15 cellular contexts compared by ENCODE assay signal in the genomic region with DNA sequence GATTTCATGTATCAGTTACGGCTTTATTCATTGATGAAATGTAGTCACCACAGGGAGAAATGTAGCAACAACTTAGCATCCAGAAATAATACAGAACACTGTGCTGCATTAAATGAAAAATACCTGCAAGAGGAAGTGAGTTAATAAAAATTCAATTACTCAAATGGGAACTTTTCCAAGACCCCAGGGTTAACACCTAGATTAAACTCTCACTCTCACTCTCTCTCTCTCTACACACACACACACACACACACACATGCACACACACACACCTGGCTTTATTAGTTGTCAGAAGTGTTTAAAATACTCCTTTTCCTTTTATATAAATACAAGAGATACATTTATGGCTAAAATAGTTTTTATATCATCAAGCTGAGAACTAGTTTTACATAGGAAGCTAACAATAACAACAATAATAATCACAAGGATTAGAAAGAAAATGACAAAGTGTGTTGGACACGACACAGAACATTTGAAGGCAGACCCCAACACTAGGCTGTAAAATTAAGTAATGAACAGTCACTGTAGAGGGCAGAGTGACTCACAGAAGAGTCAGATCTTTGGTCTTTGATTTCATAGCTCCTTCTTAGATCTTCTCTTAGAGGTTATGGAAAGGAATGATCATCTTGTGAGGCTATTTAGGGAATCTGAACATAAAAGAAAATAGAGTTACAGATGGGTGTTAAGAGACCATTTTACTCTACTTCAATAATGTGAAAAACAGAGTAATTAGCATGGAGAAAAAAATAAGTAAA.
DNase-seq lines count a peak whose midpoint lies in the region; ATAC-seq and TF ChIP-seq lines count a peak whose summit lies in the region.
"Had no signal": no experiment of that assay in that cellular context is flagged by ENCODE, and none has a peak within 500 bp of the region (broad histone marks: within the 10 kb centered on the region; RNA-seq: fewer than 3 reads in every experiment).

No MANE protein-coding gene starts in this region.

- peaks cover 15 to 49% of the 10 kb centered on the region in 2 experiments; a peak in 2 of 4 replicates for H3K4me1 ChIP-seq in HCT116 (ENCODE audit: control insufficient read depth in 1 of 2, insufficient read depth in 2 of 2, low read length in 2 of 2)
- H3K4me1 ChIP-seq in SJSA1 (replicated peaks) = peaks cover 28% of the 10 kb centered on the region
- no peaks in the 10 kb centered on the region for H3K4me1 ChIP-seq in prostate gland (replicated peaks)

- no peak overlapping the region for H2AFZ ChIP-seq in HCT116 (ENCODE audit: low read depth, low read length, poor library complexity, severe bottlenecking)

- no peaks in the 10 kb centered on the region for H3K9me2 ChIP-seq in HCT116 (ENCODE audit: insufficient read depth)

- POLR2A ChIA-PET in HCT116 (lab: Charles Lee) = no interaction called here

- H3K9me3 ChIP-seq in HCT116 (ENCODE audit: control insufficient read depth in 1 of 2, insufficient read depth in 1 of 2, low read depth in 1 of 2, low read length in 2 of 2) = no peaks in the 10 kb centered on the region
- H3K9me3 ChIP-seq in SJSA1 (replicated peaks) = no peaks in the 10 kb centered on the region
- no peaks in the 10 kb centered on the region for H3K9me3 ChIP-seq in prostate gland

- intact Hi-C loops in HCT116 (cut with micrococcal nuclease) = no loop called here
- intact Hi-C loops in prostate gland (cut with DNase I) = no loop called here

- CTCF ChIA-PET in HCT116 (lab: Charles Lee) = no interaction called here

- H3K4me2 ChIP-seq in HCT116 (ENCODE audit: low read length) = peak overlapping the region; percentile 53

- TF ChIP-seq CTCF in HCT116 (IDR thresholded peaks at IDR 0.05 in 2 of 3, conservative IDR thresholded peaks at IDR 0.05 in 1 of 3; ENCODE audit: borderline replicate concordance in 1 of 3, insufficient read depth in 1 of 3, low read depth in 2 of 3, low read length in 2 of 3) (no peak), fibroblast of pulmonary artery (IDR thresholded peaks at IDR 0.05; ENCODE audit: low read length, missing control alignments) (no peak), prostate gland (IDR thresholded peaks at IDR 0.05) (no peak)

- 0 out of 4 replicates have a peak overlapping the region, but pooled peaks of 1 of the 2 experiments have one; percentile 15 for H3K4me3 ChIP-seq in HCT116 (replicated peaks in 1 of 2; ENCODE audit: low read depth in 1 of 2, low read length in 2 of 2)
- no peak overlapping the region for H3K4me3 ChIP-seq in SJSA1
- no peak overlapping the region for H3K4me3 ChIP-seq in fibroblast of pulmonary artery (replicated peaks; ENCODE audit: low read depth, low read length)
- no peak overlapping the region for H3K4me3 ChIP-seq in prostate gland

- H3K27ac ChIP-seq in HCT116 (ENCODE audit: low read depth, low read length) (peak overlapping the region; percentile 47; the same call in 1 of the 2 replicates), SJSA1 (peak overlapping the region; percentile 35), prostate gland (no peak overlapping the region)

- TF ChIP-seq RAD21 in HCT116 (IDR thresholded peaks at IDR 0.05; ENCODE audit: low read depth) = peak; percentile 6; the same call in 1 of the 2 replicates

- H3K79me2 ChIP-seq in HCT116 (ENCODE audit: insufficient read depth, low read length) = no peaks in the 10 kb centered on the region

- RAD21 ChIA-PET in HCT116 (lab: Charles Lee; ENCODE audit: low non-redundant PET in 1 of 2, low total read pairs in 2 of 2, uncharacterized antibody in 2 of 2, unreplicated experiment in 2 of 2) = no interaction called here

- DNase-seq in HCT116 (ENCODE audit: low read depth, low spot score) = peak; percentile 55
- peak in 1 of 2 experiments; percentile 36 for DNase-seq in SJSA1 (ENCODE audit: low read depth in 1 of 2, low spot score in 2 of 2)
- DNase-seq in fibroblast of pulmonary artery (ENCODE audit: low read depth) = peak; percentile 7
- DNase-seq in renal cortical epithelial cell (ENCODE audit: low read depth) = peak; percentile 82
- no peak for DNase-seq in DMS79 treated with DMSO at 0.1 percent for 48 hours (lab: John Stamatoyannopoulos, UW)
- DNase-seq in prostate gland (ENCODE audit: low spot score) = no peak
- no peak for DNase-seq in ureter (ENCODE audit: low spot score)
- DNase-seq in GM19240 (ENCODE audit: insufficient read length, low spot score) = no peak
- DNase-seq: activated naive CD4-positive, alpha-beta T cell treated with Interleukin-2 at 50 U/mL for 16 hours; CD4-positive, CD25-positive, alpha-beta regulatory T cell; central memory CD4-positive, alpha-beta T cell; Kasumi-1; NCI-H1930; SIG-M5; small intestine had no signal

- BruUV-seq in HCT116 (replicated peaks; lab: Mats Ljungman, UMichigan) = no TSS peak

- H3K36me3 ChIP-seq in HCT116 (ENCODE audit: control insufficient read depth in 1 of 2, insufficient read depth in 2 of 2, low read length in 2 of 2) = no peaks in the 10 kb centered on the region
- H3K36me3 ChIP-seq in SJSA1 = no peaks in the 10 kb centered on the region
- H3K36me3 ChIP-seq in prostate gland = no peaks in the 10 kb centered on the region

- no peaks in the 10 kb centered on the region for H4K20me1 ChIP-seq in HCT116 (ENCODE audit: insufficient read depth)

- 81% methylated on average over 2 of the region's 2 CpGs for WGBS in prostate gland

- no peaks in the 10 kb centered on the region for H3K27me3 ChIP-seq in HCT116 (ENCODE audit: insufficient read depth, low read length)
- no peaks in the 10 kb centered on the region for H3K27me3 ChIP-seq in SJSA1 (replicated peaks)
- no peaks in the 10 kb centered on the region for H3K27me3 ChIP-seq in prostate gland (replicated peaks; ENCODE audit: insufficient read depth)

- no peak overlapping the region for H3K9ac ChIP-seq in HCT116 (ENCODE audit: low read length)

- peak; percentile 84 for ATAC-seq in HCT116

- TF ChIP-seq POLR2A in HCT116 (IDR thresholded peaks at IDR 0.05; ENCODE audit: borderline replicate concordance, extremely low read depth, insufficient read depth, insufficient read length) (no peak), prostate gland (IDR thresholded peaks at IDR 0.05) (no peak)

TF ChIP-seq in HCT116, 20 proteins besides CTCF, POLR2A, EP300 and RAD21:
- TF ChIP-seq SRF (IDR thresholded peaks at IDR 0.05; ENCODE audit: low read depth) (0 out of 2 replicates have a peak, but pooled peaks have one; percentile 29), CBX3 (IDR thresholded peaks at IDR 0.05; ENCODE audit: low read depth) (peak; percentile 35; the same call in 1 of the 2 replicates), FOSL1 (IDR thresholded peaks at IDR 0.05; ENCODE audit: low read depth) (peak; percentile 84), POLR2AphosphoS5 (IDR thresholded peaks at IDR 0.05; ENCODE audit: low read depth, low read length) (0 out of 2 replicates have a peak, but pooled peaks have one; percentile 17), SP1 (IDR thresholded peaks at IDR 0.05; ENCODE audit: low read depth) (peak; percentile 49), JUND (IDR thresholded peaks at IDR 0.05) (peak; percentile 84), CEBPB (IDR thresholded peaks at IDR 0.05; ENCODE audit: low read depth) (peak; percentile 33; the same call in 1 of the 2 replicates), TCF7L2 (IDR thresholded peaks at IDR 0.05; ENCODE audit: borderline replicate concordance, extremely low read depth, insufficient read depth, insufficient read length) (peak; percentile 88), EZH2 (IDR thresholded peaks at IDR 0.05) (no peak)
- TF ChIP-seq, protein P1, sequence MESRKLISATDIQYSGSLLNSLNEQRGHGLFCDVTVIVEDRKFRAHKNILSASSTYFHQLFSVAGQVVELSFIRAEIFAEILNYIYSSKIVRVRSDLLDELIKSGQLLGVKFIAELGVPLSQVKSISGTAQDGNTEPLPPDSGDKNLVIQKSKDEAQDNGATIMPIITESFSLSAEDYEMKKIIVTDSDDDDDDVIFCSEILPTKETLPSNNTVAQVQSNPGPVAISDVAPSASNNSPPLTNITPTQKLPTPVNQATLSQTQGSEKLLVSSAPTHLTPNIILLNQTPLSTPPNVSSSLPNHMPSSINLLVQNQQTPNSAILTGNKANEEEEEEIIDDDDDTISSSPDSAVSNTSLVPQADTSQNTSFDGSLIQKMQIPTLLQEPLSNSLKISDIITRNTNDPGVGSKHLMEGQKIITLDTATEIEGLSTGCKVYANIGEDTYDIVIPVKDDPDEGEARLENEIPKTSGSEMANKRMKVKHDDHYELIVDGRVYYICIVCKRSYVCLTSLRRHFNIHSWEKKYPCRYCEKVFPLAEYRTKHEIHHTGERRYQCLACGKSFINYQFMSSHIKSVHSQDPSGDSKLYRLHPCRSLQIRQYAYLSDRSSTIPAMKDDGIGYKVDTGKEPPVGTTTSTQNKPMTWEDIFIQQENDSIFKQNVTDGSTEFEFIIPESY (IDR thresholded peaks at IDR 0.05; ENCODE audit: extremely low read depth, insufficient replicate concordance, low read length) = no peak
- TF ChIP-seq, protein P2, sequence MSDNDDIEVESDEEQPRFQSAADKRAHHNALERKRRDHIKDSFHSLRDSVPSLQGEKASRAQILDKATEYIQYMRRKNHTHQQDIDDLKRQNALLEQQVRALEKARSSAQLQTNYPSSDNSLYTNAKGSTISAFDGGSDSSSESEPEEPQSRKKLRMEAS (IDR thresholded peaks at IDR 0.05) = no peak

Comparison
In these comparisons a context has a peak if more than half of its experiments do, and no peak if none do; other contexts are left out.
1. DNase-seq: peak in HCT116 (single experiment), fibroblast of pulmonary artery (single experiment) and renal cortical epithelial cell (single experiment); none in DMS79 treated with DMSO at 0.1 percent for 48 hours (single experiment), prostate gland (single experiment), ureter (single experiment) and GM19240 (single experiment).
2. H3K27ac ChIP-seq: peak in HCT116 (single experiment) and SJSA1 (single experiment); none in prostate gland (0 of 2).